ENCODE assay signal across 11 cellular contexts in genomic region chr7:28351450-28351849, GRCh38.
"Had no signal": no experiment of that assay in that cellular context is flagged by ENCODE, and none has a peak within 500 bp of the region (broad histone marks: within the 10 kb centered on the region; RNA-seq: fewer than 3 reads in every experiment).

No MANE protein-coding gene starts in this region.

- DNase-seq: GM23248, GOT3, H7, H9, HCEC 1CT, HFFc6 had no signal

- H3K9ac ChIP-seq: GM23248 had no signal

- H3K27ac ChIP-seq: GM23248 had no signal

- H3K4me2 ChIP-seq: GM23338 had no signal

- FAIRE-seq: H1, H54 had no signal

- H2AFZ ChIP-seq: GM23248 had no signal

- ATAC-seq: GM23338, HCT116 had no signal

- H3K4me3 Mint-ChIP-seq: GM23338, H9, HFFc6 had no signal

- H3K9me3 ChIP-seq: HAP-1 had no signal

- H3K4me3 ChIP-seq: GM23248, GM23338, HAP-1 had no signal

- H3K36me3 ChIP-seq: HAP-1 had no signal

- H3K9me3 Mint-ChIP-seq: HFFc6 had no signal

- H3K4me1 ChIP-seq: HAP-1 had no signal

- H3K27ac Mint-ChIP-seq: GM23338, H9, HFFc6 had no signal
